In the genomic region with DNA sequence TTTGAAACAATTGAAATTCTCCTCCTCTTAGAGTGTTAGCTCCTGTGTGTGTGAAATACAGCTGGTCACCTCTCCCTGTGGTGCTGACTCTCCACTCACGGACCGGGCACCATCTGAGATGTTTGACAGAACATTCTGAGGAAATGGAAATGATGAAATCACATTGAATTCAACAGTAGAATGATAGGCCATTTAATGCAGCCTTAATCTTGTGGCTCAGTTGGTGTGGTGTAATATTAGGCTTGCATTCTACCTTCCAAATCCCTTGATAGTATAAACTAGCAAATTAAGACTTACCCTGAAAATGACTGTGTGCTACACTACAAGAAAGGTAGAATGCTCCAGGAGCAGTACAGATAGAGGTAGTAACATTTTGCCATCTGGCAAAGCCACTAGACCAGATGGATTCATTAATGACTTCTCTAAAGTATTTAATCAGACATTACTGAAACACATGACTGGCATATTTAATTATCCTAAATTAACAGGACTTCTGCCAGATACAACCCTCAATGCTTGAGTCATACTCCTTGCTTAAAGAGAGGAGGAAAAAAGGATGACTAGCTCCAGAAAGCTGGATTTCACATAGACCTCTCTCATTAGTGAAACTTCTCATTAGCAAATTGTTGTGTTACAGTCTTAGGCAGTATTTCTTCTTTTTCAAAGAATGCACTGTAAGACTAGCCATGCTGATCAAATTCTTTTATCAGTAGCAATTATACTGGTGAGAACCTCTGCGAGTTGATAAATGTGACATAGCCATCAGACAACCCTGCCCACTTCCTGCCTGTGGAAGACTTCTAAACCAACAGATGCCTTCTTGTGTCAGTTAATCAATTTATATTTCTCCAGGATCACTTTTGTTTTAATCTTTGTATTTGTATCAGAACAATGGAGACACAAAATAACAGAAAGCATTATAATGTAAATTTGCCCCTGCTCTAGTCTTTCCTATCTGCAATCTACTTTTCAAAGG, we compare ENCODE assay signal across 18 cellular contexts.
DNase-seq lines count a peak whose midpoint lies in the region; ATAC-seq and TF ChIP-seq lines count a peak whose summit lies in the region.
"Had no signal": no experiment of that assay in that cellular context is flagged by ENCODE, and none has a peak within 500 bp of the region (broad histone marks: within the 10 kb centered on the region; RNA-seq: fewer than 3 reads in every experiment).

No MANE protein-coding gene starts in this region.

- no peak overlapping the region for H3K4me3 ChIP-seq in GM23338
- H3K4me3 ChIP-seq: left lung had no signal

- H3K4me2 ChIP-seq in GM23338, result no peak overlapping the region

- H3K9me2 ChIP-seq in GM23338 (ENCODE audit: insufficient read depth), result peaks cover 2% of the 10 kb centered on the region; the same call in 1 of the 2 replicates

- no peaks in the 10 kb centered on the region for H3K36me3 Mint-ChIP-seq in GM23338 (ENCODE audit: low read depth)

- no peaks in the 10 kb centered on the region for H3K36me3 ChIP-seq in GM23338 (ENCODE audit: insufficient read depth)
- H3K36me3 ChIP-seq: left lung had no signal

- ATAC-seq in GM23338 (no peak), HG02623 (IDR thresholded peaks at IDR 0.05; ENCODE audit: unreplicated experiment) (no peak)
- ATAC-seq: left lung; stimulated activated naive CD8-positive, alpha-beta T cell treated with anti-CD3 and anti-CD28 coated beads, Interleukin-15, Interleukin-2, amounts not matched to agents 100 U/mL and 50 U/mL, for 24 hours had no signal

- DNase-seq in A172 (ENCODE audit: low spot score) (peak; percentile 3), GM23338 (ENCODE audit: low spot score) (no peak), NCI-H524 treated with DMSO at 0.1 percent for 48 hours (lab: John Stamatoyannopoulos, UW) (peak; percentile 93), astrocyte of the hippocampus (ENCODE audit: low read depth, low spot score) (peak; percentile 29), NCI-H510A (lab: John Stamatoyannopoulos, UW) (no peak), epidermal melanocyte (ENCODE audit: insufficient read length, low spot score) (no peak)
- no peak for DNase-seq in activated naive CD4-positive, alpha-beta T cell treated with anti-CD3 and anti-CD28 coated beads, Interleukin-2, amount 50 U/mL, for 16 hours
- DNase-seq: activated gamma-delta T cell; anterior cingulate cortex; CD4-positive, alpha-beta T cell; cortex of kidney; left lung; MM.1S; NCI-H2029 treated with DMSO at 0.1 percent for 48 hours; Right ventricle myocardium superior; stimulated activated naive CD8-positive, alpha-beta T cell treated with anti-CD3 and anti-CD28 coated beads, Interleukin-15, Interleukin-2, amounts not matched to agents 100 U/mL and 50 U/mL, for 24 hours; trophoblast cell had no signal

- H4K20me1 ChIP-seq in GM23338 (replicated peaks; ENCODE audit: insufficient read depth), result no peaks in the 10 kb centered on the region

- no peaks in the 10 kb centered on the region for H3K27me3 ChIP-seq in GM23338 (ENCODE audit: insufficient read depth)
- H3K27me3 ChIP-seq: left lung had no signal

- peak overlapping the region; percentile 61 for H2AFZ ChIP-seq in GM23338

- peaks cover 4% of the 10 kb centered on the region; the same call in 1 of the 2 replicates for H3K4me1 ChIP-seq in GM23338 (ENCODE audit: insufficient read depth)
- H3K4me1 ChIP-seq: left lung had no signal

- no peaks in the 10 kb centered on the region for H3K9me3 Mint-ChIP-seq in GM23338

- TF ChIP-seq CTCF in GM23338 (conservative IDR thresholded peaks at IDR 0.05; ENCODE audit: low read depth in 2 of 2), result no peak

- H3K4me3 Mint-ChIP-seq in GM23338, result no peak overlapping the region
- H3K4me3 Mint-ChIP-seq: CD4-positive, alpha-beta T cell had no signal

- H3K4me1 Mint-ChIP-seq in GM23338, result peaks cover 11% of the 10 kb centered on the region; the same call in 2 of the 3 replicates

- no peaks in the 10 kb centered on the region for H3F3A ChIP-seq in GM23338 (replicated peaks; ENCODE audit: low read depth)

- H3K27ac Mint-ChIP-seq in GM23338, result no peak overlapping the region; the same call in 1 of the 2 replicates
- H3K27ac Mint-ChIP-seq: CD4-positive, alpha-beta T cell had no signal

- H3K27me3 Mint-ChIP-seq in GM23338 (ENCODE audit: insufficient read depth, low read depth, poor library complexity), result peaks cover 3% of the 10 kb centered on the region
- H3K27me3 Mint-ChIP-seq: CD4-positive, alpha-beta T cell had no signal

- no peaks in the 10 kb centered on the region for H3K79me2 ChIP-seq in GM23338 (replicated peaks; ENCODE audit: insufficient read depth)

- H3K27ac ChIP-seq in GM23338 (ENCODE audit: low read depth), result no peak overlapping the region
- H3K27ac ChIP-seq: left lung had no signal

TF ChIP-seq in GM23338, 12 proteins besides CTCF, POLR2A, EP300 and RAD21:
- no peak for TF ChIP-seq JUNB (IDR thresholded peaks at IDR 0.05; ENCODE audit: unreplicated experiment)
- no peak for TF ChIP-seq EZH2phosphoT487 (IDR thresholded peaks at IDR 0.05; ENCODE audit: unreplicated experiment)
- TF ChIP-seq STAT1 (IDR thresholded peaks at IDR 0.05; ENCODE audit: unreplicated experiment), result no peak
- no peak for TF ChIP-seq EZH2 (IDR thresholded peaks at IDR 0.05; ENCODE audit: low read depth, unreplicated experiment)
- TF ChIP-seq CREB1 (CRISPR knock-in tag; IDR thresholded peaks at IDR 0.05; ENCODE audit: low read depth), result no peak
- TF ChIP-seq NANOG (IDR thresholded peaks at IDR 0.05; ENCODE audit: borderline replicate concordance), result no peak
- no peak for TF ChIP-seq POLR2AphosphoS5 (IDR thresholded peaks at IDR 0.05; ENCODE audit: low read depth)

Comparison
In these comparisons a context has a peak if more than half of its experiments do, and no peak if none do; other contexts are left out.
1. DNase-seq: peak in A172 (single experiment), NCI-H524 treated with DMSO at 0.1 percent for 48 hours (single experiment) and astrocyte of the hippocampus (single experiment); none in GM23338 (single experiment), NCI-H510A (single experiment), epidermal melanocyte (single experiment) and activated naive CD4-positive, alpha-beta T cell treated with anti-CD3 and anti-CD28 coated beads, Interleukin-2, amount 50 U/mL, for 16 hours (single experiment).